Comparison of ENCODE assay signal across 1 cellular context in the genomic region with DNA sequence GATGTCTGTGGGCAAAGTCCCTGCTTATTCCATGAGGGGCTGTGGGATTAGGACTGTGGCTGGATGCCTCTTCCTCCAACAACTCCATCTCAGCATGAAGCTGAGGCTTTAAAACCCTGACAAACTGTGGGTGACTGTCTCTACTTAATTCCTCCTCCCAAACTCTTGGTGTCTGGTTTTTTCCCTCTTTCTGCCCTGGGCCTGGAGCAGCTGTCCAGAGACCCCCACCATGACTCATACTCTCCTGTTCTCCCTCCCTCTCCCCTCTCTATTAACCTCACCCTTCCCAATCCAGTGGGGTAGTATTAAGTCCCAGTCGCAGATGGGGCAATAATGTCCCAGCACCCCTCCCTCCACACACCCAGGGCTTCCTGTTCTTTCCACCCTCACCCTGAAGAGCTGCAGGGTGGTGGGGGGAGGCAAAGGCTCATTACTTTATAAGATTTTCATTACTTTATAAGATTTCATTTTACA.
TF ChIP-seq lines count a peak whose summit lies in the region.

No MANE protein-coding gene starts in this region.

TF ChIP-seq in HCT116, 20 proteins besides CTCF, POLR2A, EP300 and RAD21 (continued from another document):
- TF ChIP-seq REST (IDR thresholded peaks at IDR 0.05; ENCODE audit: low read depth) (no peak), CBX3 (IDR thresholded peaks at IDR 0.05; ENCODE audit: low read depth) (no peak)
